10 cellular contexts compared by ENCODE assay signal in the genomic region with DNA sequence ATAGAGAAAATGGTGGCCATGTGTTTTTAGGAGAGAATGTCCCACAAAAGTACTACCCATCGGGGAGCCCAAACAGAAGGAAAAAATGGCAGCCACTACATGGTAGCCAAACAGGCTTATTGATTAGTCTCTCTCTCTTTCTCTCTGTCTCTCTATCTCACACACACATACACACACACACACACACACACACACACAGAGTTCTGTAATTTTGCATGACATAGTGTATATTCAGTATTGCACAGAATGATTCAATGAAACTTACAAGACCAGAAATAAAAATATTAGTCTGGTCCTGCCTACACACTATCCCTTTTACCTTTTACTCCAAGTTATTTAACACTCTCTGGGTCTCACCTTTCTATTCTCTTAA.
A peak's percentile ranks its signal among the peaks of the same experiment; 100 is the strongest.
DNase-seq lines count a peak whose midpoint lies in the region; ATAC-seq and TF ChIP-seq lines count a peak whose summit lies in the region.
"Had no signal": no experiment of that assay in that cellular context is flagged by ENCODE, and none has a peak within 500 bp of the region (broad histone marks: within the 10 kb centered on the region; RNA-seq: fewer than 3 reads in every experiment).

No MANE protein-coding gene starts in this region.

- ATAC-seq in CD8-positive, alpha-beta T cell, result no peak
- ATAC-seq in natural killer cell (no peak), HG03045 (IDR thresholded peaks at IDR 0.05; ENCODE audit: unreplicated experiment) (no peak)

- H3K36me3 ChIP-seq in CD8-positive, alpha-beta T cell (ENCODE audit: insufficient read depth, low read length), result no peaks in the 10 kb centered on the region
- H3K36me3 ChIP-seq: esophagus squamous epithelium had no signal

- peaks cover 63% of the 10 kb centered on the region for H3K4me1 Mint-ChIP-seq in CD8-positive, alpha-beta T cell (ENCODE audit: low read depth)
- H3K4me1 Mint-ChIP-seq in activated naive CD8-positive, alpha-beta T cell treated with anti-CD3 and anti-CD28 coated beads for 36 hours, result peaks cover 61% of the 10 kb centered on the region
- H3K4me1 Mint-ChIP-seq in natural killer cell, result peaks cover 69 to 76% of the 10 kb centered on the region in 2 donors

- H3K4me1 ChIP-seq in CD8-positive, alpha-beta T cell (ENCODE audit: insufficient read depth, low read length), result peaks cover 62% of the 10 kb centered on the region

- intact Hi-C loops in CD8-positive, alpha-beta T cell (cut with DNase I, micrococcal nuclease), result loop anchor here (10.0 kb wide), 3 partner anchors 533 to 653 kb away; a partner anchor contains a TSS
- intact Hi-C loops in natural killer cell (cut with micrococcal nuclease), result loop anchor here (2.0 to 10.0 kb wide), 3 partner anchors 29 to 633 kb away; a partner anchor contains a TSS

- H3K9me3 ChIP-seq in CD8-positive, alpha-beta T cell (ENCODE audit: low read length), result no peaks in the 10 kb centered on the region
- H3K9me3 ChIP-seq: esophagus squamous epithelium had no signal

- POLR2A ChIA-PET in CD8-positive, alpha-beta T cell (lab: Charles Lee), result interaction anchor here (0.8 to 9.8 kb wide), 7 partner anchors 11 to 130 kb away, joined by 3 to 120 read pairs (median 5); a partner anchor contains a TSS

- peak overlapping the region; percentile 52 for H3K27ac ChIP-seq in CD8-positive, alpha-beta T cell (ENCODE audit: low read depth, low read length)
- H3K27ac ChIP-seq: esophagus squamous epithelium had no signal

- no peak for DNase-seq in CD8-positive, alpha-beta T cell
- DNase-seq in KBM-7 (peak; percentile 20), natural killer cell (no peak), NCI-H345 (lab: John Stamatoyannopoulos, UW) (no peak)
- DNase-seq in activated naive CD8-positive, alpha-beta T cell treated with anti-CD3 and anti-CD28 coated beads for 36 hours, result no peak
- DNase-seq in stimulated activated CD4-positive, alpha-beta T cell treated with anti-CD3 and anti-CD28 coated beads, Interleukin-2, amount 100 ng/mL, for 24 hours, result no peak
- DNase-seq: DMS79 treated with DMSO at 0.1 percent for 48 hours, esophagus squamous epithelium, NCI-H1436 had no signal

- no peaks in the 10 kb centered on the region for H3K27me3 ChIP-seq in CD8-positive, alpha-beta T cell (ENCODE audit: insufficient read depth, low read length)
- H3K27me3 ChIP-seq: esophagus squamous epithelium had no signal

- H3K27ac Mint-ChIP-seq in CD8-positive, alpha-beta T cell, result peak overlapping the region; percentile 97
- peak overlapping the region; percentile 97 for H3K27ac Mint-ChIP-seq in activated naive CD8-positive, alpha-beta T cell treated with anti-CD3 and anti-CD28 coated beads for 36 hours
- H3K27ac Mint-ChIP-seq in natural killer cell, result peak overlapping the region; percentile 63 to 91

- CTCF ChIA-PET in CD8-positive, alpha-beta T cell (lab: Charles Lee), result interaction anchor here (0.8 to 9.0 kb wide), 3 partner anchors 27 to 127 kb away, joined by 3 to 87 read pairs (median 4); a partner anchor contains a TSS

- peak overlapping the region; percentile 79 for H3K4me3 Mint-ChIP-seq in CD8-positive, alpha-beta T cell
- peak overlapping the region; percentile 84 for H3K4me3 Mint-ChIP-seq in activated naive CD8-positive, alpha-beta T cell treated with anti-CD3 and anti-CD28 coated beads for 36 hours
- peak overlapping the region; percentile 89 for H3K4me3 Mint-ChIP-seq in natural killer cell

- peaks cover 6% of the 10 kb centered on the region for H3K9me3 Mint-ChIP-seq in CD8-positive, alpha-beta T cell
- peaks cover 7% of the 10 kb centered on the region for H3K9me3 Mint-ChIP-seq in activated naive CD8-positive, alpha-beta T cell treated with anti-CD3 and anti-CD28 coated beads for 36 hours
- no peaks in the 10 kb centered on the region for H3K9me3 Mint-ChIP-seq in natural killer cell

- in situ Hi-C loops in KBM-7 (cut with MboI; ENCODE audit: low pct_unique_long_range_greater_than_20kb, low sequenced_read_pairs), result no loop called here

- peaks cover 3% of the 10 kb centered on the region for H3K36me3 Mint-ChIP-seq in CD8-positive, alpha-beta T cell
- H3K36me3 Mint-ChIP-seq in activated naive CD8-positive, alpha-beta T cell treated with anti-CD3 and anti-CD28 coated beads for 36 hours, result peaks cover 14% of the 10 kb centered on the region
- no peaks in the 10 kb centered on the region for H3K36me3 Mint-ChIP-seq in natural killer cell

- H3K4me3 ChIP-seq in CD8-positive, alpha-beta T cell (ENCODE audit: low read depth, low read length), result no peak overlapping the region

- H3K27me3 Mint-ChIP-seq in CD8-positive, alpha-beta T cell (ENCODE audit: low read depth), result no peaks in the 10 kb centered on the region
- no peaks in the 10 kb centered on the region for H3K27me3 Mint-ChIP-seq in activated naive CD8-positive, alpha-beta T cell treated with anti-CD3 and anti-CD28 coated beads for 36 hours
- peaks cover 3 to 7% of the 10 kb centered on the region in 2 donors for H3K27me3 Mint-ChIP-seq in natural killer cell (ENCODE audit: low read depth in 2 of 2)

- TF ChIP-seq CTCF in CD8-positive, alpha-beta T cell (IDR thresholded peaks at IDR 0.05), result no peak
- TF ChIP-seq CTCF in natural killer cell (IDR thresholded peaks at IDR 0.05), result no peak
